8 cellular contexts compared by ENCODE assay signal in genomic region chr22:36356708-36357694, GRCh38. TPM values are rescaled to one million over a fixed set of nuclear protein-coding genes. Genes with fewer than 3 reads are reported as not detected.
DNase-seq lines count a peak whose midpoint lies in the region; ATAC-seq and TF ChIP-seq lines count a peak whose summit lies in the region.

No MANE protein-coding gene starts in this region.

- H3K36me3 ChIP-seq in left ventricle myocardium inferior (no peaks in the 10 kb centered on the region), muscle layer of duodenum (ENCODE audit: control insufficient read depth in 1 of 2, insufficient read depth in 2 of 2, low read length in 2 of 2) (no peaks in the 10 kb centered on the region), aorta (ENCODE audit: control insufficient read depth in 1 of 2, insufficient read depth in 2 of 2, low read length in 1 of 2) (no peaks in the 10 kb centered on the region)

- in situ Hi-C loops in astrocyte of the spinal cord (cut with HindIII; ENCODE audit: low sequenced_read_pairs), result no loop called here

- DNase-seq in left ventricle myocardium inferior (no peak), left cardiac atrium (no peak), astrocyte of the spinal cord (ENCODE audit: low read depth, low spot score) (peak; percentile 70), aorta (no peak), GM10248 (ENCODE audit: extremely low spot score) (no peak), erythroblast (lab: John Stamatoyannopoulos, UW) (no peak), OCI-M2 (lab: John Stamatoyannopoulos, UW; ENCODE audit: unreplicated experiment) (no peak)

- no peak for ATAC-seq in left cardiac atrium
- no peak for ATAC-seq in aorta (ENCODE audit: low FRiP score)

- CTCF ChIA-PET in GM10248 (lab: Yijun Ruan, JAX), result interaction anchor here (0.8 to 1.4 kb wide), 7 partner anchors 10 to 114 kb away, joined by 3 to 4 read pairs (median 3); no protein-coding TSS in a partner anchor

- POLR2A ChIA-PET in GM10248 (lab: Yijun Ruan, JAX), result interaction anchor here (0.6 to 1.0 kb wide), 3 partner anchors 19 to 28 kb away, joined by 3 to 4 read pairs (median 3); no protein-coding TSS in a partner anchor

- no peak for TF ChIP-seq CTCF in left ventricle myocardium inferior (IDR thresholded peaks at IDR 0.05; ENCODE audit: borderline replicate concordance)
- no peak for TF ChIP-seq CTCF in astrocyte of the spinal cord (IDR thresholded peaks at IDR 0.05; ENCODE audit: low read depth, low read length)
- no peak for TF ChIP-seq CTCF in GM10248 (IDR thresholded peaks at IDR 0.05; ENCODE audit: control extremely low read depth, extremely low read depth, low read depth, missing control alignments)

- H3K4me3 ChIP-seq in left ventricle myocardium inferior (peak overlapping the region; percentile 3), astrocyte of the spinal cord (ENCODE audit: low read depth, low read length) (no peak overlapping the region), muscle layer of duodenum (ENCODE audit: low read depth in 1 of 2, low read length in 2 of 2) (no peak overlapping the region), aorta (ENCODE audit: low read length in 2 of 2) (no peak overlapping the region)

- intact Hi-C loops in left ventricle myocardium inferior (cut with micrococcal nuclease), result no loop called here
- intact Hi-C loops in left cardiac atrium (cut with DNase I), result no loop called here
- intact Hi-C loops in aorta (cut with DNase I), result no loop called here

- H3K9me3 ChIP-seq in left ventricle myocardium inferior (replicated peaks) (no peaks in the 10 kb centered on the region), muscle layer of duodenum (ENCODE audit: control insufficient read depth in 1 of 2, low read length in 2 of 2) (no peaks in the 10 kb centered on the region), aorta (ENCODE audit: control insufficient read depth, low read length) (no peaks in the 10 kb centered on the region)

- H3K4me1 ChIP-seq in left ventricle myocardium inferior, result peaks cover 97% of the 10 kb centered on the region
- peaks cover 41 to 90% of the 10 kb centered on the region in 2 donors for H3K4me1 ChIP-seq in muscle layer of duodenum (ENCODE audit: control insufficient read depth in 1 of 2, insufficient read depth in 2 of 2, low read length in 2 of 2)
- H3K4me1 ChIP-seq in aorta (ENCODE audit: control insufficient read depth in 1 of 2, insufficient read depth in 2 of 2, low read length in 2 of 2), result peaks cover 13 to 14% of the 10 kb centered on the region in 2 donors

- H3K27me3 ChIP-seq in left ventricle myocardium inferior (ENCODE audit: low read depth) (no peaks in the 10 kb centered on the region), muscle layer of duodenum (ENCODE audit: low read depth, low read length) (no peaks in the 10 kb centered on the region), aorta (ENCODE audit: control insufficient read depth in 1 of 2, insufficient read depth in 2 of 2, low read length in 1 of 2) (no peaks in the 10 kb centered on the region)

- H3K27ac ChIP-seq in left ventricle myocardium inferior (replicated peaks), result peak overlapping the region; percentile 100
- peak overlapping the region; percentile 78 for H3K27ac ChIP-seq in muscle layer of duodenum (ENCODE audit: low read length)
- H3K27ac ChIP-seq in aorta (ENCODE audit: low read depth in 1 of 2, low read length in 2 of 2), result peak overlapping the region; percentile 49 to 77

- 37 to 39% methylated on average over 28 of the region's 28 CpGs for WGBS in aorta, 2 donors

- no peak for TF ChIP-seq POLR2A in erythroblast (IDR thresholded peaks at IDR 0.05; ENCODE audit: low read length)

RNA-seq across cellular contexts. Expression of gene MYH9, which starts 30.8 kb away (rescaled TPM):
- 150 TPM for total RNA-seq in left ventricle myocardium inferior
- 100 to 1,000 TPM; 225 to 367 TPM for total RNA-seq in left cardiac atrium
- total RNA-seq in aorta, result 1,000 to 10,000 TPM; 1,564 to 1,890 TPM
- 100 to 1,000 TPM; 170 to 572 TPM for polyA plus RNA-seq in aorta

Comparison
In these comparisons a context has a peak if more than half of its experiments do, and no peak if none do; other contexts are left out.
1. RNA of gene MYH9, which starts 30.8 kb away (total RNA-seq): 1,564 to 1,890 TPM in aorta; 225 to 367 TPM in left cardiac atrium and 150 TPM in left ventricle myocardium inferior (single experiment); every median in the first group is over 4 times any median in the second.
2. Peak in every context shown above with its lines, with median percentiles within 50 percentile points of each other: H3K27ac ChIP-seq.